Comparison of ENCODE assay signal across 17 cellular contexts in genomic region chr11:68266936-68267880, GRCh38. TPM values are rescaled to one million over a fixed set of nuclear protein-coding genes. Genes with fewer than 3 reads are reported as not detected.
A peak's percentile ranks its signal among the peaks of the same experiment; 100 is the strongest.
DNase-seq lines count a peak whose midpoint lies in the region; ATAC-seq and TF ChIP-seq lines count a peak whose summit lies in the region.
"Had no signal": no experiment of that assay in that cellular context is flagged by ENCODE, and none has a peak within 500 bp of the region (broad histone marks: within the 10 kb centered on the region; RNA-seq: fewer than 3 reads in every experiment).

No MANE protein-coding gene starts in this region.

- TF ChIP-seq POLR2A in tibial nerve (IDR thresholded peaks at IDR 0.05): no peak
- TF ChIP-seq POLR2A in upper lobe of left lung (IDR thresholded peaks at IDR 0.05): no peak

- H3K27ac Mint-ChIP-seq in activated B cell treated with CpG ODN at 0.5 μM for 24 hours (peak overlapping the region; percentile 98), memory B cell (peak overlapping the region; percentile 68)
- H3K27ac Mint-ChIP-seq: activated naive CD8-positive, alpha-beta T cell treated with anti-CD3 and anti-CD28 coated beads, Interleukin-2, amount 50 U/mL, for 24 hours; CD4-positive, CD25-positive, alpha-beta regulatory T cell had no signal

- 79 to 87% methylated on average over 11 to 12 of the region's 12 CpGs for WGBS in tibial nerve, 2 donors
- 85 to 93% methylated on average over 11 to 12 of the region's 12 CpGs for WGBS in upper lobe of left lung, 2 donors

- H3K4me3 Mint-ChIP-seq in activated B cell treated with CpG ODN at 0.5 μM for 24 hours: peak overlapping the region; percentile 67
- H3K4me3 Mint-ChIP-seq in memory B cell: peak overlapping the region; percentile 24
- H3K4me3 Mint-ChIP-seq: activated naive CD8-positive, alpha-beta T cell treated with anti-CD3 and anti-CD28 coated beads, Interleukin-2, amount 50 U/mL, for 24 hours; CD4-positive, CD25-positive, alpha-beta regulatory T cell had no signal

- POLR2A ChIA-PET in activated B cell treated with CpG ODN at 0.5 μM for 24 hours (lab: Charles Lee): interaction anchor here (0.6 to 3.0 kb wide), 8 partner anchors 10 to 258 kb away, joined by 3 to 20 read pairs (median 4); no protein-coding TSS in a partner anchor

- CTCF ChIA-PET in activated B cell treated with CpG ODN at 0.5 μM for 24 hours (lab: Charles Lee): interaction anchor here (1.1 to 3.7 kb wide), 3 partner anchors 10 to 30 kb away, joined by 3 to 53 read pairs (median 28); no protein-coding TSS in a partner anchor

- H3K9me3 Mint-ChIP-seq in activated B cell treated with CpG ODN at 0.5 μM for 24 hours (no peaks in the 10 kb centered on the region), memory B cell (no peaks in the 10 kb centered on the region)
- H3K9me3 Mint-ChIP-seq: activated naive CD8-positive, alpha-beta T cell treated with anti-CD3 and anti-CD28 coated beads, Interleukin-2, amount 50 U/mL, for 24 hours; CD4-positive, CD25-positive, alpha-beta regulatory T cell had no signal

- H3K36me3 Mint-ChIP-seq in activated B cell treated with CpG ODN at 0.5 μM for 24 hours (ENCODE audit: low read depth) (peaks cover 80% of the 10 kb centered on the region), memory B cell (peaks cover 39% of the 10 kb centered on the region)

- TF ChIP-seq EP300 in tibial nerve (IDR thresholded peaks at IDR 0.05) (no peak), upper lobe of left lung (IDR thresholded peaks at IDR 0.05) (no peak)

- intact Hi-C loops in activated B cell treated with CpG ODN at 0.5 μM for 24 hours (cut with micrococcal nuclease): loop anchor here (1.0 kb wide), 1 partner anchor 7 kb away; no protein-coding TSS in a partner anchor
- intact Hi-C loops in upper lobe of right lung (cut with DNase I): no loop called here

- H3K4me1 ChIP-seq in tibial nerve (peaks cover 0 to 77% (median 45%) of the 10 kb centered on the region in 4 donors), upper lobe of right lung (peaks cover 18% of the 10 kb centered on the region), upper lobe of left lung (peaks cover 10 to 20% (median 16%) of the 10 kb centered on the region in 4 donors)

- H3K9me3 ChIP-seq in tibial nerve (no peaks in the 10 kb centered on the region), upper lobe of right lung (no peaks in the 10 kb centered on the region), upper lobe of left lung (no peaks in the 10 kb centered on the region)

- ATAC-seq in activated B cell treated with CpG ODN at 0.5 μM for 24 hours (ENCODE audit: low read depth) (no peak), memory B cell (ENCODE audit: low read depth) (no peak), upper lobe of right lung (no peak), upper lobe of left lung (ENCODE audit: low FRiP score in 2 of 2) (no peak)
- ATAC-seq: activated naive CD8-positive, alpha-beta T cell treated with anti-CD3 and anti-CD28 coated beads, Interleukin-2, amount 50 U/mL, for 24 hours had no signal

- peak; percentile 5 for DNase-seq in NOMO-1 treated with DMSO at 0.1 percent for 48 hours (lab: John Stamatoyannopoulos, UW; ENCODE audit: unreplicated experiment)
- no peak for DNase-seq in NOMO-1 (lab: John Stamatoyannopoulos, UW; ENCODE audit: unreplicated experiment in 2 of 2)
- no peak for DNase-seq in activated B cell treated with CpG ODN at 0.5 μM for 24 hours
- DNase-seq in memory B cell (ENCODE audit: low spot score in 2 of 2): no peak
- DNase-seq in tibial nerve (ENCODE audit: low spot score in 2 of 2): peak in 1 of 2 donors; percentile 3
- no peak for DNase-seq in upper lobe of right lung
- DNase-seq in upper lobe of left lung: no peak
- no peak for DNase-seq in RKO (ENCODE audit: low spot score)
- DNase-seq: 8988T; activated naive CD8-positive, alpha-beta T cell treated with anti-CD3 and anti-CD28 coated beads, Interleukin-2, amount 50 U/mL, for 24 hours; activated T-cell treated with anti-CD3 and anti-CD28 coated beads, Interleukin-2, amount 50 U/mL, for 48 hours; CD4-positive, CD25-positive, alpha-beta regulatory T cell; central memory CD4-positive, alpha-beta T cell; DMS79; HCEC 1CT; NCI-H1105; stimulated activated CD4-positive, alpha-beta T cell treated with anti-CD3 and anti-CD28 coated beads, Interleukin-1b, Interleukin-23, amount 100 ng/mL, for 48 hours had no signal

- H3K4me1 Mint-ChIP-seq in activated B cell treated with CpG ODN at 0.5 μM for 24 hours: peaks cover 75% of the 10 kb centered on the region
- H3K4me1 Mint-ChIP-seq in memory B cell: peaks cover 57% of the 10 kb centered on the region

- no peaks in the 10 kb centered on the region for H3K27me3 ChIP-seq in tibial nerve
- H3K27me3 ChIP-seq in upper lobe of right lung: no peaks in the 10 kb centered on the region
- H3K27me3 ChIP-seq in upper lobe of left lung: no peaks in the 10 kb centered on the region

- H3K27ac ChIP-seq in tibial nerve (peak overlapping the region; percentile 56 to 95 (median 88)), upper lobe of right lung (no peak overlapping the region), upper lobe of left lung (no peak overlapping the region)

- H3K27me3 Mint-ChIP-seq in activated B cell treated with CpG ODN at 0.5 μM for 24 hours (no peaks in the 10 kb centered on the region), memory B cell (no peaks in the 10 kb centered on the region)
- H3K27me3 Mint-ChIP-seq: activated naive CD8-positive, alpha-beta T cell treated with anti-CD3 and anti-CD28 coated beads, Interleukin-2, amount 50 U/mL, for 24 hours; CD4-positive, CD25-positive, alpha-beta regulatory T cell had no signal

- TF ChIP-seq CTCF in activated B cell treated with CpG ODN at 0.5 μM for 24 hours (IDR thresholded peaks at IDR 0.05) (no peak), tibial nerve (IDR thresholded peaks at IDR 0.05) (no peak), upper lobe of right lung (IDR thresholded peaks at IDR 0.05) (no peak), upper lobe of left lung (IDR thresholded peaks at IDR 0.05) (no peak)

- H3K36me3 ChIP-seq in tibial nerve: peaks cover 4 to 53% (median 11%) of the 10 kb centered on the region in 3 donors
- H3K36me3 ChIP-seq in upper lobe of right lung: peaks cover 50% of the 10 kb centered on the region
- peaks cover 18 to 56% (median 46%) of the 10 kb centered on the region in 4 donors for H3K36me3 ChIP-seq in upper lobe of left lung

- H3K4me3 ChIP-seq in tibial nerve (peak overlapping the region in 1 of 4 donors; percentile 26), upper lobe of right lung (no peak overlapping the region), upper lobe of left lung (no peak overlapping the region)

RNA-seq across cellular contexts. Expression of gene C11orf24, which starts 4.6 kb away (rescaled TPM):
- total RNA-seq in activated B cell treated with CpG ODN at 0.5 μM for 24 hours (75.5 and 78.0 TPM in 2 replicates), tibial nerve (10 to 100 TPM; 33.3 to 59.4 (median 41.2) TPM), upper lobe of right lung (26.7 TPM), upper lobe of left lung (10 to 100 TPM; 13.9 to 37.5 (median 24.0) TPM)

RNA-seq across cellular contexts. Expression of gene LRP5, which starts 45.2 kb away (rescaled TPM):
- total RNA-seq in activated B cell treated with CpG ODN at 0.5 μM for 24 hours (7.7 and 8.7 TPM in 2 replicates), tibial nerve (10 to 100 TPM; 22.3 to 43.2 (median 33.8) TPM), upper lobe of right lung (101 TPM), upper lobe of left lung (10 to 100 TPM; 51.5 to 79.4 (median 67.6) TPM)

RNA-seq across cellular contexts. Expression of gene KMT5B, which starts 54.1 kb away (rescaled TPM):
- total RNA-seq in activated B cell treated with CpG ODN at 0.5 μM for 24 hours (60.2 and 68.3 TPM in 2 replicates), tibial nerve (10 to 100 TPM; 25.5 to 47.1 (median 40.3) TPM), upper lobe of right lung (43.9 TPM), upper lobe of left lung (10 to 100 TPM; 19.3 to 61.2 (median 41.0) TPM)

Comparison
In these comparisons a context has a peak if more than half of its experiments do, and no peak if none do; other contexts are left out.
1. H3K27ac ChIP-seq: peak in tibial nerve (4 of 4); none in upper lobe of right lung (single experiment) and upper lobe of left lung (0 of 4).